In genomic region chr1:2602311-2602835, GRCh38 we compare ENCODE assay signal across 17 cellular contexts. TPM values are rescaled to one million over a fixed set of nuclear protein-coding genes. Genes with fewer than 3 reads are reported as not detected.
"Had no signal": no experiment of that assay in that cellular context is flagged by ENCODE, and none has a peak within 500 bp of the region (broad histone marks: within the 10 kb centered on the region; RNA-seq: fewer than 3 reads in every experiment).

No MANE protein-coding gene starts in this region.

- H3K4me1 ChIP-seq: transverse colon had no signal

- H3K27ac ChIP-seq: heart right ventricle, transverse colon had no signal

- H3K9me3 Mint-ChIP-seq: activated T-helper 2 cell treated with anti-CD3 and anti-CD28 coated beads, Interferon-gamma antibody, Interleukin-2, Interleukin-4, amounts not matched to agents 10 μg/mL and 5 μg/mL and 100 μg/mL, durations not matched to agents 14 hours and 24 hours and 36 hours; immature natural killer cell; T-helper 2 cell treated with Interferon-gamma antibody and Interleukin-4, amounts not matched to agents 5 μg/mL and 100 μg/mL, for 36 hours had no signal

- H3K4me3 Mint-ChIP-seq: activated CD4-positive, alpha-beta memory T cell treated with anti-CD3 and anti-CD28 coated beads for 36 hours; activated naive CD8-positive, alpha-beta T cell treated with anti-CD3 and anti-CD28 coated beads, Interleukin-2, amount 50 U/mL, for 24 hours; immature natural killer cell; T-helper 2 cell treated with Interferon-gamma antibody and Interleukin-4, amounts not matched to agents 5 μg/mL and 100 μg/mL, for 36 hours had no signal

- H3K36me3 Mint-ChIP-seq: activated CD4-positive, alpha-beta memory T cell treated with anti-CD3 and anti-CD28 coated beads for 36 hours; immature natural killer cell had no signal

- H3K4me3 ChIP-seq: heart right ventricle, transverse colon had no signal

- H3K4me1 Mint-ChIP-seq: activated naive CD8-positive, alpha-beta T cell treated with anti-CD3 and anti-CD28 coated beads, Interleukin-2, amount 50 U/mL, for 24 hours had no signal

- DNase-seq: activated CD4-positive, alpha-beta memory T cell treated with anti-CD3 and anti-CD28 coated beads for 36 hours; activated CD4-positive, alpha-beta T cell treated with anti-CD3 and anti-CD28 coated beads for 4 hours; activated naive CD4-positive, alpha-beta T cell treated with Interleukin-2 at 50 U/mL for 16 hours; activated naive CD8-positive, alpha-beta T cell treated with anti-CD3 and anti-CD28 coated beads, Interleukin-2, amount 50 U/mL, for 24 hours; activated T-cell treated with anti-CD3 and anti-CD28 coated beads for 4 hours; anterior cingulate cortex; cortex of kidney; effector CD4-positive, alpha-beta T cell; heart right ventricle; immature natural killer cell; stimulated activated naive CD8-positive, alpha-beta T cell treated with anti-CD3 and anti-CD28 coated beads, Interleukin-15, Interleukin-2, amounts not matched to agents 100 U/mL and 50 U/mL, for 24 hours; substantia nigra; transverse colon had no signal

- H3K27me3 Mint-ChIP-seq: activated CD4-positive, alpha-beta memory T cell treated with anti-CD3 and anti-CD28 coated beads for 36 hours had no signal

- H3K27ac Mint-ChIP-seq: activated CD4-positive, alpha-beta memory T cell treated with anti-CD3 and anti-CD28 coated beads for 36 hours; activated naive CD8-positive, alpha-beta T cell treated with anti-CD3 and anti-CD28 coated beads, Interleukin-2, amount 50 U/mL, for 24 hours; activated T-helper 2 cell treated with anti-CD3 and anti-CD28 coated beads, Interferon-gamma antibody, Interleukin-2, Interleukin-4, amounts not matched to agents 10 μg/mL and 5 μg/mL and 100 μg/mL, durations not matched to agents 14 hours and 24 hours and 36 hours; immature natural killer cell; T-helper 2 cell treated with Interferon-gamma antibody and Interleukin-4, amounts not matched to agents 5 μg/mL and 100 μg/mL, for 36 hours had no signal

- H3K36me3 ChIP-seq: heart right ventricle, transverse colon had no signal

- H3K9me3 ChIP-seq: transverse colon had no signal

- ATAC-seq: activated naive CD8-positive, alpha-beta T cell treated with anti-CD3 and anti-CD28 coated beads, Interleukin-2, amount 50 U/mL, for 24 hours; esophagus mucosa; heart right ventricle; left ventricle myocardium superior; stimulated activated naive CD8-positive, alpha-beta T cell treated with anti-CD3 and anti-CD28 coated beads, Interleukin-15, Interleukin-2, amounts not matched to agents 100 U/mL and 50 U/mL, for 24 hours had no signal

RNA-seq across cellular contexts. Expression of gene MMEL1, which starts 30.4 kb away (rescaled TPM):
- total RNA-seq: left ventricle myocardium superior had no signal
